In genomic region chr11:84292955-84293354, GRCh38 we compare ENCODE assay signal across 11 cellular contexts.
"Had no signal": no experiment of that assay in that cellular context is flagged by ENCODE, and none has a peak within 500 bp of the region (broad histone marks: within the 10 kb centered on the region; RNA-seq: fewer than 3 reads in every experiment).

No MANE protein-coding gene starts in this region.

- H3K4me3 Mint-ChIP-seq: H9, IgD-negative memory B cell had no signal

- H3K27ac Mint-ChIP-seq: H9, IgD-negative memory B cell had no signal

- H3K36me3 Mint-ChIP-seq: IgD-negative memory B cell had no signal

- H3K4me3 ChIP-seq: GM23248 had no signal

- H3K4me2 ChIP-seq: KMS-11 had no signal

- H3K27me3 Mint-ChIP-seq: IgD-negative memory B cell had no signal

- H3K9ac ChIP-seq: GM23248, KMS-11 had no signal

- ATAC-seq: HepG2 had no signal

- H3K4me1 Mint-ChIP-seq: IgD-negative memory B cell had no signal

- DNase-seq: GM23248, H9, HCEC 1CT, Karpas-422, KBM-7 had no signal

- FAIRE-seq: H1, H54, HepG2 had no signal

- H3K27ac ChIP-seq: GM23248, HL-60, KMS-11 had no signal

- H3K9me3 Mint-ChIP-seq: H9, IgD-negative memory B cell had no signal
